Comparison of ENCODE assay signal across 39 cellular contexts in genomic region chr7:3975371-3975770, GRCh38.
"Had no signal": no experiment of that assay in that cellular context is flagged by ENCODE, and none has a peak within 500 bp of the region (broad histone marks: within the 10 kb centered on the region; RNA-seq: fewer than 3 reads in every experiment).

No MANE protein-coding gene starts in this region.

- H3K4me3 Mint-ChIP-seq: activated naive CD4-positive, alpha-beta T cell treated with anti-CD3 and anti-CD28 coated beads for 36 hours; activated naive CD4-positive, alpha-beta T cell treated with anti-CD3 and anti-CD28 coated beads, Interleukin-2, amount 10 ng/mL, durations not matched to agents 7 days and 5 days; activated naive CD4-positive, alpha-beta T cell treated with anti-CD3 and anti-CD28 coated beads, Interleukin-2, amount 50 U/mL, for 24 hours; activated naive CD8-positive, alpha-beta T cell; activated naive CD8-positive, alpha-beta T cell treated with anti-CD3 and anti-CD28 coated beads for 36 hours; activated naive CD8-positive, alpha-beta T cell treated with anti-CD3 and anti-CD28 coated beads, Interleukin-2, amount 10 ng/mL, durations not matched to agents 7 days and 5 days; activated naive CD8-positive, alpha-beta T cell treated with anti-CD3 and anti-CD28 coated beads, Interleukin-2, amount 50 U/mL, for 24 hours; activated T-cell treated with anti-CD3 and anti-CD28 coated beads, Interleukin-2, amount 50 U/mL, for 24 hours; activated T-cell treated with anti-CD3 and anti-CD28 coated beads, Interleukin-2, amount 50 U/mL, for 4 hours; activated T-cell treated with anti-CD3 and anti-CD28 coated beads, Interleukin-2, amount 50 U/mL, for 72 hours; activated T-helper 1 cell treated with anti-CD3 and anti-CD28 coated beads, Interleukin-12 subunit alpha, Interleukin-12 subunit beta, Interleukin-2, Interleukin-4 antibody, amounts not matched to agents 30 ng/mL and 10 ng/mL and 1 ng/mL, durations not matched to agents 14 hours and 24 hours and 36 hours; activated T-helper 17 cell treated with anti-CD3 and anti-CD28 coated beads, Interleukin-2, amount 50 U/mL, for 72 hours; brain; central memory CD8-positive, alpha-beta T cell had no signal

- H3K27me3 Mint-ChIP-seq: activated naive CD4-positive, alpha-beta T cell treated with anti-CD3 and anti-CD28 coated beads, Interleukin-2, amount 10 ng/mL, durations not matched to agents 7 days and 5 days; activated naive CD4-positive, alpha-beta T cell treated with anti-CD3 and anti-CD28 coated beads, Interleukin-2, amount 50 U/mL, for 24 hours; activated naive CD8-positive, alpha-beta T cell; activated naive CD8-positive, alpha-beta T cell treated with anti-CD3 and anti-CD28 coated beads for 36 hours; activated naive CD8-positive, alpha-beta T cell treated with anti-CD3 and anti-CD28 coated beads, Interleukin-2, amount 10 ng/mL, durations not matched to agents 7 days and 5 days; brain had no signal

- H3K27ac ChIP-seq: adrenal gland, ascending aorta, body of pancreas, brain microvascular endothelial cell, breast epithelium, cardiac muscle cell had no signal

- DNase-seq: activated effector memory CD4-positive, alpha-beta T cell treated with anti-CD3 and anti-CD28 coated beads, Interleukin-2, amount 50 U/mL, for 16 hours; activated effector memory CD4-positive, alpha-beta T cell treated with Interleukin-2 at 50 U/mL for 16 hours; activated gamma-delta T cell; activated gamma-delta T cell treated with Interleukin-2 at 50 U/mL for 16 hours; activated naive CD4-positive, alpha-beta T cell; activated naive CD4-positive, alpha-beta T cell treated with anti-CD3 and anti-CD28 coated beads for 36 hours; activated naive CD4-positive, alpha-beta T cell treated with anti-CD3 and anti-CD28 coated beads, Interleukin-2, amount 10 ng/mL, durations not matched to agents 7 days and 5 days; activated naive CD4-positive, alpha-beta T cell treated with anti-CD3 and anti-CD28 coated beads, Interleukin-2, amount 50 U/mL, for 16 hours; activated naive CD4-positive, alpha-beta T cell treated with Interleukin-2 at 50 U/mL for 16 hours; activated naive CD8-positive, alpha-beta T cell treated with anti-CD3 and anti-CD28 coated beads for 36 hours; activated naive CD8-positive, alpha-beta T cell treated with anti-CD3 and anti-CD28 coated beads, Interleukin-2, amount 10 ng/mL, durations not matched to agents 7 days and 5 days; activated naive CD8-positive, alpha-beta T cell treated with anti-CD3 and anti-CD28 coated beads, Interleukin-2, amount 50 U/mL, for 24 hours; activated T-cell treated with anti-CD3 and anti-CD28 coated beads for 4 hours; activated T-cell treated with anti-CD3 and anti-CD28 coated beads, Interleukin-2, amount 50 U/mL, for 1 hour; activated T-cell treated with anti-CD3 and anti-CD28 coated beads, Interleukin-2, amount 50 U/mL, for 24 hours; activated T-cell treated with anti-CD3 and anti-CD28 coated beads, Interleukin-2, amount 50 U/mL, for 4 hours; activated T-cell treated with anti-CD3 and anti-CD28 coated beads, Interleukin-2, amount 50 U/mL, for 48 hours; activated T-cell treated with anti-CD3 and anti-CD28 coated beads, Interleukin-2, amount 50 U/mL, for 72 hours; adrenal gland; amniotic stem cell; amygdala; anterior cingulate cortex; aorta; body of pancreas; brain microvascular endothelial cell; caudate nucleus; central memory CD4-positive, alpha-beta T cell; cerebellar nuclear complex had no signal

- H3K4me1 Mint-ChIP-seq: activated naive CD4-positive, alpha-beta T cell treated with anti-CD3 and anti-CD28 coated beads, Interleukin-2, amount 10 ng/mL, durations not matched to agents 7 days and 5 days; activated naive CD4-positive, alpha-beta T cell treated with anti-CD3 and anti-CD28 coated beads, Interleukin-2, amount 50 U/mL, for 24 hours; activated naive CD8-positive, alpha-beta T cell treated with anti-CD3 and anti-CD28 coated beads for 36 hours; activated naive CD8-positive, alpha-beta T cell treated with anti-CD3 and anti-CD28 coated beads, Interleukin-2, amount 10 ng/mL, durations not matched to agents 7 days and 5 days; activated naive CD8-positive, alpha-beta T cell treated with anti-CD3 and anti-CD28 coated beads, Interleukin-2, amount 50 U/mL, for 24 hours; activated T-helper 17 cell treated with anti-CD3 and anti-CD28 coated beads, Interleukin-2, amount 50 U/mL, for 72 hours; central memory CD8-positive, alpha-beta T cell had no signal

- H3K27me3 ChIP-seq: ascending aorta, body of pancreas, brain microvascular endothelial cell, breast epithelium, cardiac muscle cell had no signal

- H3K9me3 ChIP-seq: adrenal gland, ascending aorta, body of pancreas, breast epithelium had no signal

- H3K27ac Mint-ChIP-seq: activated naive CD4-positive, alpha-beta T cell treated with anti-CD3 and anti-CD28 coated beads for 36 hours; activated naive CD4-positive, alpha-beta T cell treated with anti-CD3 and anti-CD28 coated beads, Interleukin-2, amount 50 U/mL, for 24 hours; activated naive CD4-positive, alpha-beta T cell treated with anti-CD3 and anti-CD28 coated beads, Interleukin-2, amount 50 U/mL, for 72 hours; activated naive CD8-positive, alpha-beta T cell; activated naive CD8-positive, alpha-beta T cell treated with anti-CD3 and anti-CD28 coated beads for 36 hours; activated naive CD8-positive, alpha-beta T cell treated with anti-CD3 and anti-CD28 coated beads, Interleukin-2, amount 10 ng/mL, durations not matched to agents 7 days and 5 days; activated naive CD8-positive, alpha-beta T cell treated with anti-CD3 and anti-CD28 coated beads, Interleukin-2, amount 50 U/mL, for 24 hours; activated T-cell treated with anti-CD3 and anti-CD28 coated beads, Interleukin-2, amount 50 U/mL, for 24 hours; activated T-cell treated with anti-CD3 and anti-CD28 coated beads, Interleukin-2, amount 50 U/mL, for 72 hours; activated T-helper 1 cell treated with anti-CD3 and anti-CD28 coated beads, Interleukin-12 subunit alpha, Interleukin-12 subunit beta, Interleukin-2, Interleukin-4 antibody, amounts not matched to agents 30 ng/mL and 10 ng/mL and 1 ng/mL, durations not matched to agents 14 hours and 24 hours and 36 hours; activated T-helper 17 cell treated with anti-CD3 and anti-CD28 coated beads, Interleukin-2, amount 50 U/mL, for 72 hours; activated T-helper 2 cell treated with anti-CD3 and anti-CD28 coated beads, Interferon-gamma antibody, Interleukin-2, Interleukin-4, amounts not matched to agents 10 μg/mL and 5 μg/mL and 100 μg/mL, durations not matched to agents 14 hours and 24 hours and 36 hours; brain had no signal

- H3K4me1 ChIP-seq: ascending aorta, body of pancreas, breast epithelium had no signal

- H3K4me3 ChIP-seq: adrenal gland, ascending aorta, body of pancreas, breast epithelium, cardiac muscle cell had no signal

- H3K9me3 Mint-ChIP-seq: activated naive CD4-positive, alpha-beta T cell treated with anti-CD3 and anti-CD28 coated beads for 36 hours; activated naive CD4-positive, alpha-beta T cell treated with anti-CD3 and anti-CD28 coated beads, Interleukin-2, amount 10 ng/mL, durations not matched to agents 7 days and 5 days; activated naive CD4-positive, alpha-beta T cell treated with anti-CD3 and anti-CD28 coated beads, Interleukin-2, amount 50 U/mL, for 24 hours; activated naive CD4-positive, alpha-beta T cell treated with anti-CD3 and anti-CD28 coated beads, Interleukin-2, amount 50 U/mL, for 72 hours; activated naive CD8-positive, alpha-beta T cell treated with anti-CD3 and anti-CD28 coated beads for 36 hours; activated naive CD8-positive, alpha-beta T cell treated with anti-CD3 and anti-CD28 coated beads, Interleukin-2, amount 10 ng/mL, durations not matched to agents 7 days and 5 days; activated naive CD8-positive, alpha-beta T cell treated with anti-CD3 and anti-CD28 coated beads, Interleukin-2, amount 50 U/mL, for 24 hours; activated T-cell treated with anti-CD3 and anti-CD28 coated beads, Interleukin-2, amount 50 U/mL, for 24 hours; activated T-cell treated with anti-CD3 and anti-CD28 coated beads, Interleukin-2, amount 50 U/mL, for 4 hours; activated T-cell treated with anti-CD3 and anti-CD28 coated beads, Interleukin-2, amount 50 U/mL, for 72 hours; activated T-helper 1 cell treated with anti-CD3 and anti-CD28 coated beads, Interleukin-12 subunit alpha, Interleukin-12 subunit beta, Interleukin-2, Interleukin-4 antibody, amounts not matched to agents 30 ng/mL and 10 ng/mL and 1 ng/mL, durations not matched to agents 14 hours and 24 hours and 36 hours; activated T-helper 17 cell treated with anti-CD3 and anti-CD28 coated beads, Interleukin-2, amount 50 U/mL, for 72 hours; activated T-helper 2 cell treated with anti-CD3 and anti-CD28 coated beads, Interferon-gamma antibody, Interleukin-2, Interleukin-4, amounts not matched to agents 10 μg/mL and 5 μg/mL and 100 μg/mL, durations not matched to agents 14 hours and 24 hours and 36 hours; central memory CD8-positive, alpha-beta T cell had no signal

- ATAC-seq: activated naive CD4-positive, alpha-beta T cell treated with anti-CD3 and anti-CD28 coated beads, Interleukin-2, amount 50 U/mL, for 72 hours; activated naive CD8-positive, alpha-beta T cell treated with anti-CD3 and anti-CD28 coated beads, Interleukin-2, amount 50 U/mL, for 24 hours; activated T-cell treated with anti-CD3 and anti-CD28 coated beads, Interleukin-2, amount 50 U/mL, for 4 hours; activated T-cell treated with anti-CD3 and anti-CD28 coated beads, Interleukin-2, amount 50 U/mL, for 72 hours; activated T-helper 17 cell treated with anti-CD3 and anti-CD28 coated beads, Interleukin-2, amount 50 U/mL, for 72 hours; body of pancreas had no signal

- H3K36me3 ChIP-seq: adrenal gland, brain microvascular endothelial cell, breast epithelium, cardiac muscle cell had no signal

- H3K36me3 Mint-ChIP-seq: activated naive CD4-positive, alpha-beta T cell treated with anti-CD3 and anti-CD28 coated beads, Interleukin-2, amount 10 ng/mL, durations not matched to agents 7 days and 5 days; activated naive CD4-positive, alpha-beta T cell treated with anti-CD3 and anti-CD28 coated beads, Interleukin-2, amount 50 U/mL, for 24 hours; activated naive CD4-positive, alpha-beta T cell treated with anti-CD3 and anti-CD28 coated beads, Interleukin-2, amount 50 U/mL, for 72 hours; activated naive CD8-positive, alpha-beta T cell; activated naive CD8-positive, alpha-beta T cell treated with anti-CD3 and anti-CD28 coated beads for 36 hours; activated naive CD8-positive, alpha-beta T cell treated with anti-CD3 and anti-CD28 coated beads, Interleukin-2, amount 10 ng/mL, durations not matched to agents 7 days and 5 days had no signal
